In the genomic region with DNA sequence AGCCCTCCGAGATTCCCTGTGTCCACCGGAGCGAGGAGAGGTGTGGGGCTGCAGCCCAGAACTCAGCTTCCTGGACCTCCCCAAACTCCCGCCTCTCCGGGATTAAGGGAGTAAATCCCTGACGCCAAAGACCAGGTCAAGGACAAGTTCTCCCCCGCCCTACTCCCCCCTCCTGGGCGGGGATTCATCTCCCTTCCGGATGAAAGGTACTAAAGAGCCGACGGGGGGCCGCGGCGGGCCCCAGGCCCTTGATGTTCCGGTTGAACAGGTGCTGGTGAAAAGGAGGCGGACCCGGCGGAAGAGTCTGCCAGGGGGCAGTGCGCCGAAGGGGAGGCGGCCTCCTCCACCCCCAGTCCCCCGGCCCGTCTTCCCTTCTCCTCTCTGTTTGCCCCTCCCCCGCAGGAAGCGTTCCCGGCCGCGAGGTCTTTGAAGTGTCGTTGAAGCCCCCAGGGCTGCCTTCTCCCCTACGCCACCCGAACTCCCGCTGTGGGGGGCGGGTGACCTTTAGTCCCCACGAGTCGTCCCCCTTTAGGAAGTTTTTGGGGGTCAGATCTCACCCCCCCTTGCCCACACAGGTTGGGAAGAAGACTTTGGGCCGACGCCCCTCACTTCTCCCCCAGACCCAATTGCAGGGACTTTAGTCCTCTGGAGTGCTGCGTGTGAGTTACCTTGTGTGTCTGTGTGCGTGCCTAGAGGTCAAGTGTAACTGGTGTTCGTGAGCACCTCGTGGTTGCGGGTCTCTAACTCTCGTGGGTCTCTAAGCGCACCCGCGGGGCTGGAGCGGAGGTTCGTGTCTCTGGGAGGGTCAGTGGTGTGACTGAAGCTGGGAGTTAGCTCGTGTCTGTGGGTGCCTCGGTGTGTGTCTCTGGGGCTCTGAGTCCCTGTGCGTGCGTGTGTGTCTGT, we compare ENCODE assay signal across 8 cellular contexts. TPM values are rescaled to one million over a fixed set of nuclear protein-coding genes. Genes with fewer than 3 reads are reported as not detected.
A peak's percentile ranks its signal among the peaks of the same experiment; 100 is the strongest.
DNase-seq lines count a peak whose midpoint lies in the region; TF ChIP-seq lines count a peak whose summit lies in the region.

No MANE protein-coding gene starts in this region.

- H3K4me1 Mint-ChIP-seq in type B pancreatic cell (ENCODE audit: unreplicated experiment): peaks cover 32% of the 10 kb centered on the region

- H2AFZ ChIP-seq in Karpas-422 (ENCODE audit: low read length): peak overlapping the region; percentile 52; the same call in 1 of the 2 replicates

- peaks cover 18% of the 10 kb centered on the region for H3K27me3 Mint-ChIP-seq in type B pancreatic cell

- TF ChIP-seq CTCF in ovary (IDR thresholded peaks at IDR 0.05) (no peak), type B pancreatic cell (conservative IDR thresholded peaks at IDR 0.05) (peak; percentile 20)

- H3K9me3 Mint-ChIP-seq in type B pancreatic cell: no peaks in the 10 kb centered on the region

- H3K4me1 ChIP-seq in Karpas-422 (ENCODE audit: low read length) (peaks cover 51% of the 10 kb centered on the region), ovary (ENCODE audit: insufficient read depth) (peaks cover 13% of the 10 kb centered on the region)

- H3K4me2 ChIP-seq in Karpas-422 (ENCODE audit: low read depth, low read length, poor library complexity, severe bottlenecking): peak overlapping the region; percentile 95

- peak overlapping the region; percentile 99 for H3K27ac Mint-ChIP-seq in type B pancreatic cell

- H3K79me2 ChIP-seq in Karpas-422 (ENCODE audit: low read length): peaks cover 37% of the 10 kb centered on the region

- H3K4me3 ChIP-seq in Karpas-422 (ENCODE audit: low read length): peak overlapping the region; percentile 92
- H3K4me3 ChIP-seq in ovary: peak overlapping the region; percentile 86

- WGBS in ovary, 3 donors: 0 to 1% (median 1%) methylated on average over 50 to 52 of the region's 52 CpGs

- no peaks in the 10 kb centered on the region for H3K36me3 Mint-ChIP-seq in type B pancreatic cell

- H3K36me3 ChIP-seq in Karpas-422 (ENCODE audit: insufficient read depth, low read length) (no peaks in the 10 kb centered on the region), ovary (no peaks in the 10 kb centered on the region)

- no peaks in the 10 kb centered on the region; the same call in 1 of the 2 replicates for H3K27me3 ChIP-seq in Karpas-422 (ENCODE audit: low read length)
- no peaks in the 10 kb centered on the region for H3K27me3 ChIP-seq in ovary

- peak overlapping the region; percentile 91 for H3K27ac ChIP-seq in Karpas-422 (ENCODE audit: low read length)
- peak overlapping the region; percentile 90 to 93 for H3K27ac ChIP-seq in ovary

- no peaks in the 10 kb centered on the region for H3K9me2 ChIP-seq in Karpas-422 (replicated peaks; ENCODE audit: insufficient read depth, low read length)

- intact Hi-C loops in ovary (cut with DNase I): loop anchor here in 1 of 4 donors (5.0 kb wide), 1 partner anchor 48 kb away; the partner anchor contains the start of gene PSMB3

- peak; percentile 64 for TF ChIP-seq POLR2A in ovary (IDR thresholded peaks at IDR 0.05)

- H4K20me1 ChIP-seq in Karpas-422 (ENCODE audit: insufficient read depth, low read depth, low read length): no peaks in the 10 kb centered on the region

- no peaks in the 10 kb centered on the region for H3K9me3 ChIP-seq in Karpas-422 (ENCODE audit: low read length)
- H3K9me3 ChIP-seq in ovary: no peaks in the 10 kb centered on the region

- peak; percentile 55 for DNase-seq in ELR (ENCODE audit: low read depth)
- DNase-seq in Karpas-422: peak; percentile 95
- peak; percentile 93 for DNase-seq in RPMI8226
- DNase-seq in activated naive CD4-positive, alpha-beta T cell (lab: John Stamatoyannopoulos, UW): peak; percentile 41 to 65 (median 46)
- DNase-seq in glomerular visceral epithelial cell (ENCODE audit: extremely low spot score): peak; percentile 84
- DNase-seq in ovary: peak; percentile 94 to 96 (median 94)
- DNase-seq in type B pancreatic cell (ENCODE audit: extremely low spot score, unreplicated experiment): peak; percentile 87
- no peak for DNase-seq in dedifferentiated amniotic fluid mesenchymal stem cell (ENCODE audit: extremely low spot score)

- H3K9ac ChIP-seq in Karpas-422 (ENCODE audit: low read length): peak overlapping the region; percentile 96

- H3K4me3 Mint-ChIP-seq in type B pancreatic cell: peak overlapping the region; percentile 95

- TF ChIP-seq EP300 in ovary (IDR thresholded peaks at IDR 0.05): no peak

RNA-seq across cellular contexts. Expression of gene MLLT6, which starts 1.1 kb away (rescaled TPM):
- total RNA-seq in Karpas-422 (2014; rRNA removed; shearing (Covaris generic); ENCODE audit: low replicate concordance): 72.4 and 119 TPM in 2 replicates
- 100 to 1,000 TPM in 5 of 7 donors, 10 to 100 TPM in 2; 73.2 to 278 (median 183) TPM for total RNA-seq in ovary
- polyA plus RNA-seq in ovary: 10 to 100 TPM; 52.3 to 99.4 TPM
- 122 and 130 TPM in 2 replicates for total RNA-seq in type B pancreatic cell (ENCODE audit: low replicate concordance)

RNA-seq across cellular contexts. Expression of gene CISD3, which starts 26.1 kb away (rescaled TPM):
- total RNA-seq in Karpas-422 (2014; rRNA removed; shearing (Covaris generic); ENCODE audit: low replicate concordance): 6.8 and 15.2 TPM in 2 replicates
- 10 to 100 TPM in 5 of 7 donors, 1 to 10 TPM in 2; 6.2 to 31.1 (median 24.4) TPM for total RNA-seq in ovary
- 10 to 100 TPM in 1 of 2 donors, 1 to 10 TPM in 1; 6.6 to 18.4 TPM for polyA plus RNA-seq in ovary
- 12.8 and 15.6 TPM in 2 replicates for total RNA-seq in type B pancreatic cell (ENCODE audit: low replicate concordance)

RNA-seq across cellular contexts. Expression of gene EPOP, which starts 29.2 kb away (rescaled TPM):
- total RNA-seq in Karpas-422 (2014; rRNA removed; shearing (Covaris generic); ENCODE audit: low replicate concordance): 7.6 and 19.9 TPM in 2 replicates
- 1 to 10 TPM in 3 of 7 donors, under 1 TPM in 4; 0.83 to 1.7 (median 0.86) TPM for total RNA-seq in ovary
- under 1 TPM; 0.50 to 0.61 TPM for polyA plus RNA-seq in ovary
- 6.2 and 11.0 TPM in 2 replicates for total RNA-seq in type B pancreatic cell (ENCODE audit: low replicate concordance)

RNA-seq across cellular contexts. Expression of gene PCGF2, which starts 44.1 kb away (rescaled TPM):
- total RNA-seq in Karpas-422 (2014; rRNA removed; shearing (Covaris generic); ENCODE audit: low replicate concordance): 0.15 and 0.58 TPM in 2 replicates
- 10 to 100 TPM in 6 of 7 donors, 1 to 10 TPM in 1; 7.4 to 92.7 (median 63.4) TPM for total RNA-seq in ovary
- 10 to 100 TPM; 21.5 to 27.2 TPM for polyA plus RNA-seq in ovary
- 37.6 and 74.6 TPM in 2 replicates for total RNA-seq in type B pancreatic cell (ENCODE audit: low replicate concordance)

RNA-seq across cellular contexts. Expression of gene PSMB3, which starts 48.5 kb away (rescaled TPM):
- total RNA-seq in Karpas-422 (2014; rRNA removed; shearing (Covaris generic); ENCODE audit: low replicate concordance): 243 and 277 TPM in 2 replicates
- 100 to 1,000 TPM in 3 of 7 donors, 10 to 100 TPM in 4; 77.0 to 145 (median 82.0) TPM for total RNA-seq in ovary
- polyA plus RNA-seq in ovary: 100 to 1,000 TPM; 106 to 138 TPM
- total RNA-seq in type B pancreatic cell (ENCODE audit: low replicate concordance): 149 and 152 TPM in 2 replicates
